In the genomic region with DNA sequence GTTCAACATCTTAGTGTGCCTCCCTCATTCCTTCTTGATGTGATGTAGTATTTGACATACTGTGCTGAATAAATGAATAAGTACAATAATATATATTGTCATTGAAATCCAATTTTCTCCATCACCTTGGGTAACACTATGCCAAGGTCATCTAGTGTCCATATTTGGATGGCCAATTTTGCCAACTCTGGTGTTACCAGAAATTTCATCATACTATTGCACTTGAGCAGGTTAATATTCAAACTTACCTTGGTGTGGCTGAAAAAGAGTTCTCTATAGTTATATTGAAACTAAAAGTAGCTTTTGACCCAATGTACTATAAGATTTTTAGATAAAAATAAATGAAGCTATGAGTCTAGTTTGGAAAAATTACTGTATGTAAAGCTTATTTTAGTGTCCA, we compare ENCODE assay signal across 16 cellular contexts.
DNase-seq lines count a peak whose midpoint lies in the region; ATAC-seq and TF ChIP-seq lines count a peak whose summit lies in the region.
"Had no signal": no experiment of that assay in that cellular context is flagged by ENCODE, and none has a peak within 500 bp of the region (broad histone marks: within the 10 kb centered on the region; RNA-seq: fewer than 3 reads in every experiment).

No MANE protein-coding gene starts in this region.

- in situ Hi-C loops in GM13977 (cut with MboI; ENCODE audit: low pct_unique_long_range_greater_than_20kb, low sequenced_read_pairs, unreplicated experiment) = no loop called here

- no peaks in the 10 kb centered on the region for H3K27me3 ChIP-seq in Caco-2 (replicated peaks; ENCODE audit: control insufficient read depth, insufficient read depth, low read length)
- H3K27me3 ChIP-seq: heart left ventricle, vagina had no signal

- H3K36me3 Mint-ChIP-seq in mesothelial cell of epicardium = peaks cover 7% of the 10 kb centered on the region
- H3K36me3 Mint-ChIP-seq in Caco-2 (ENCODE audit: insufficient read depth, unreplicated experiment) = peaks cover 6% of the 10 kb centered on the region

- H3K9me3 Mint-ChIP-seq in mesothelial cell of epicardium (no peaks in the 10 kb centered on the region), Caco-2 (ENCODE audit: unreplicated experiment) (no peaks in the 10 kb centered on the region)
- H3K9me3 Mint-ChIP-seq: activated T-helper 1 cell treated with anti-CD3 and anti-CD28 coated beads, Interleukin-12 subunit alpha, Interleukin-12 subunit beta, Interleukin-2, Interleukin-4 antibody, amounts not matched to agents 30 ng/mL and 10 ng/mL and 1 ng/mL, durations not matched to agents 14 hours and 24 hours and 36 hours had no signal

- H3K4me1 Mint-ChIP-seq in mesothelial cell of epicardium = no peaks in the 10 kb centered on the region
- no peaks in the 10 kb centered on the region for H3K4me1 Mint-ChIP-seq in Caco-2 (ENCODE audit: low read depth, unreplicated experiment)
- H3K4me1 Mint-ChIP-seq: T-helper 17 cell had no signal

- ATAC-seq in GM18511 (IDR thresholded peaks at IDR 0.05; ENCODE audit: unreplicated experiment) (peak; percentile 87), GM19463 (IDR thresholded peaks at IDR 0.05; ENCODE audit: unreplicated experiment) (peak; percentile 80), HG02973 (IDR thresholded peaks at IDR 0.05; ENCODE audit: unreplicated experiment) (peak; percentile 86)
- ATAC-seq: heart left ventricle, psoas muscle, T-helper 17 cell had no signal

- intact Hi-C loops in Caco-2 (cut with micrococcal nuclease; ENCODE audit: unreplicated experiment) = no loop called here

- no peak overlapping the region for H3K4me3 ChIP-seq in Caco-2 (ENCODE audit: low read depth, low read length)
- H3K4me3 ChIP-seq: heart left ventricle, psoas muscle, vagina had no signal

- POLR2A ChIA-PET in Caco-2 (lab: Charles Lee) = no interaction called here

- CTCF ChIA-PET in Caco-2 (lab: Charles Lee) = no interaction called here

- H3K4me3 Mint-ChIP-seq in mesothelial cell of epicardium (no peak overlapping the region), Caco-2 (ENCODE audit: unreplicated experiment) (no peak overlapping the region)
- H3K4me3 Mint-ChIP-seq: activated T-helper 1 cell treated with anti-CD3 and anti-CD28 coated beads, Interleukin-12 subunit alpha, Interleukin-12 subunit beta, Interleukin-2, Interleukin-4 antibody, amounts not matched to agents 30 ng/mL and 10 ng/mL and 1 ng/mL, durations not matched to agents 14 hours and 24 hours and 36 hours; T-helper 17 cell had no signal

- H3K27me3 Mint-ChIP-seq in mesothelial cell of epicardium (ENCODE audit: low read depth) (no peaks in the 10 kb centered on the region), Caco-2 (ENCODE audit: insufficient read depth, unreplicated experiment) (no peaks in the 10 kb centered on the region)
- H3K27me3 Mint-ChIP-seq: T-helper 17 cell had no signal

- H3K27ac Mint-ChIP-seq in mesothelial cell of epicardium (no peak overlapping the region), Caco-2 (ENCODE audit: unreplicated experiment) (no peak overlapping the region)
- H3K27ac Mint-ChIP-seq: activated T-helper 1 cell treated with anti-CD3 and anti-CD28 coated beads, Interleukin-12 subunit alpha, Interleukin-12 subunit beta, Interleukin-2, Interleukin-4 antibody, amounts not matched to agents 30 ng/mL and 10 ng/mL and 1 ng/mL, durations not matched to agents 14 hours and 24 hours and 36 hours; T-helper 17 cell had no signal

- peak; percentile 32 for DNase-seq in OCI-M1 (lab: John Stamatoyannopoulos, UW)
- no peak for DNase-seq in mesothelial cell of epicardium (ENCODE audit: low spot score in 2 of 2, unreplicated experiment in 2 of 2)
- DNase-seq in GM13977 (ENCODE audit: low spot score) = no peak
- no peak for DNase-seq in ureter (ENCODE audit: low spot score)
- DNase-seq in Caco-2 = no peak
- DNase-seq: DMS79, heart left ventricle, kidney glomerular epithelial cell, NCI-H146, psoas muscle, T-helper 17 cell had no signal

- no TSS peak for BruUV-seq in Caco-2 (replicated peaks; lab: Mats Ljungman, UMichigan)

- no peaks in the 10 kb centered on the region for H3K36me3 ChIP-seq in Caco-2 (ENCODE audit: control insufficient read depth, insufficient read depth, low read length)
- H3K36me3 ChIP-seq: vagina had no signal

- no peaks in the 10 kb centered on the region for H3K9me3 ChIP-seq in Caco-2
- H3K9me3 ChIP-seq: heart left ventricle, psoas muscle, vagina had no signal

- no peak for TF ChIP-seq CTCF in mesothelial cell of epicardium (IDR thresholded peaks at IDR 0.05; ENCODE audit: unreplicated experiment)
- no peak for TF ChIP-seq CTCF in GM13977 (IDR thresholded peaks at IDR 0.05; ENCODE audit: extremely low read depth, insufficient read depth, missing control alignments)
- TF ChIP-seq CTCF in Caco-2 (IDR thresholded peaks at IDR 0.05; ENCODE audit: insufficient read depth in 1 of 2, low read depth in 1 of 2, low read length in 1 of 2, severe bottlenecking in 1 of 2, unreplicated experiment in 1 of 2) = no peak

- no peaks in the 10 kb centered on the region for H3K4me1 ChIP-seq in Caco-2
- H3K4me1 ChIP-seq: heart left ventricle, psoas muscle, vagina had no signal
